2 cellular contexts compared by ENCODE assay signal in the genomic region with DNA sequence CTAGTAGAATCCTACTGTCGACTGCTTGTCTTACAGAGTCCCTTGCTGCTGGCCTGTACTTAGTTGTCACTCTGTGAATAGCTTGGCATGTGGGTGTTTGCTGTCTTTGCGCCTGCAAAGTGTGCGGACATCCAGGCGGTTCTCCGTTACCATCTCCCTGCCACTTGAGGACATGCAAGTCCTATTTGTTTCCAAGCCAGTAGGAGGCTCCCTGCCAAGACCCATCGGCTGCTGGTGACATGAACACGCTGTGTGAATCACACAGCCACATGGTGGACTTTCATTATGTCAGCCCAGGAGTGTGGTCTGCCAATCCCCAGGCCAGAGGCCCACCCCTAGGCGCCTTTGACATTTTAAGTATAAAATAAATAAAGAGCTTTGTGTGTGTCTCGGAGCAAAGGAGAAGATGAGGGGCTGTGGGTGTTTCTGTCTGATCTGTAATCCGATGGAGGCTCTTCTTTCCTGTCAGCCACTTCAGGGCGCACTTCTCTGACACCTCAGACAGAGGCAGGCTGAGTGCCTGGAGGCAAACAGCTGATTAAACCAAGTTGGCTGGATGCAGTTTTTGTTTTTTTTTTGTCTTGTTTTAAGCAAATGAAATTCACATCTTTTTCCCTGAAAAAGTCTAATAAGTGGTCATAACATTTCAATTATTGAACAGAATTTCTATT.
TF ChIP-seq lines count a peak whose summit lies in the region.

No MANE protein-coding gene starts in this region.

TF ChIP-seq in endothelial cell of umbilical vein, 7 proteins besides CTCF, POLR2A, EP300 and RAD21:
- TF ChIP-seq FOS (IDR thresholded peaks at IDR 0.05; ENCODE audit: borderline replicate concordance, insufficient read depth, low read length) (no peak), JUN (IDR thresholded peaks at IDR 0.05; ENCODE audit: borderline replicate concordance, insufficient read depth, insufficient read length, low read depth) (no peak), GATA2 (IDR thresholded peaks at IDR 0.05; ENCODE audit: insufficient read depth, insufficient read length, low read depth, low read length) (no peak), EZH2 (IDR thresholded peaks at IDR 0.05; ENCODE audit: borderline replicate concordance, low read depth, low read length, severe bottlenecking) (no peak), MYC (IDR thresholded peaks at IDR 0.05; ENCODE audit: low read depth, low read length) (no peak), POLR2AphosphoS5 (IDR thresholded peaks at IDR 0.05; ENCODE audit: insufficient read depth, low read depth, low read length) (no peak)
- TF ChIP-seq, protein P1, sequence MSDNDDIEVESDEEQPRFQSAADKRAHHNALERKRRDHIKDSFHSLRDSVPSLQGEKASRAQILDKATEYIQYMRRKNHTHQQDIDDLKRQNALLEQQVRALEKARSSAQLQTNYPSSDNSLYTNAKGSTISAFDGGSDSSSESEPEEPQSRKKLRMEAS (IDR thresholded peaks at IDR 0.05; ENCODE audit: insufficient read depth, insufficient read length) = no peak

TF ChIP-seq in neural cell, 6 proteins besides CTCF, POLR2A, EP300 and RAD21:
- TF ChIP-seq TAF1 (IDR thresholded peaks at IDR 0.05; ENCODE audit: low read depth) = no peak
- TF ChIP-seq MXI1 (conservative IDR thresholded peaks at IDR 0.05; ENCODE audit: poor library complexity, severe bottlenecking) = no peak
- TF ChIP-seq EZH2 (IDR thresholded peaks at IDR 0.05; ENCODE audit: borderline replicate concordance, insufficient read depth, low read length, poor library complexity, severe bottlenecking) = no peak
- TF ChIP-seq, protein P2, sequence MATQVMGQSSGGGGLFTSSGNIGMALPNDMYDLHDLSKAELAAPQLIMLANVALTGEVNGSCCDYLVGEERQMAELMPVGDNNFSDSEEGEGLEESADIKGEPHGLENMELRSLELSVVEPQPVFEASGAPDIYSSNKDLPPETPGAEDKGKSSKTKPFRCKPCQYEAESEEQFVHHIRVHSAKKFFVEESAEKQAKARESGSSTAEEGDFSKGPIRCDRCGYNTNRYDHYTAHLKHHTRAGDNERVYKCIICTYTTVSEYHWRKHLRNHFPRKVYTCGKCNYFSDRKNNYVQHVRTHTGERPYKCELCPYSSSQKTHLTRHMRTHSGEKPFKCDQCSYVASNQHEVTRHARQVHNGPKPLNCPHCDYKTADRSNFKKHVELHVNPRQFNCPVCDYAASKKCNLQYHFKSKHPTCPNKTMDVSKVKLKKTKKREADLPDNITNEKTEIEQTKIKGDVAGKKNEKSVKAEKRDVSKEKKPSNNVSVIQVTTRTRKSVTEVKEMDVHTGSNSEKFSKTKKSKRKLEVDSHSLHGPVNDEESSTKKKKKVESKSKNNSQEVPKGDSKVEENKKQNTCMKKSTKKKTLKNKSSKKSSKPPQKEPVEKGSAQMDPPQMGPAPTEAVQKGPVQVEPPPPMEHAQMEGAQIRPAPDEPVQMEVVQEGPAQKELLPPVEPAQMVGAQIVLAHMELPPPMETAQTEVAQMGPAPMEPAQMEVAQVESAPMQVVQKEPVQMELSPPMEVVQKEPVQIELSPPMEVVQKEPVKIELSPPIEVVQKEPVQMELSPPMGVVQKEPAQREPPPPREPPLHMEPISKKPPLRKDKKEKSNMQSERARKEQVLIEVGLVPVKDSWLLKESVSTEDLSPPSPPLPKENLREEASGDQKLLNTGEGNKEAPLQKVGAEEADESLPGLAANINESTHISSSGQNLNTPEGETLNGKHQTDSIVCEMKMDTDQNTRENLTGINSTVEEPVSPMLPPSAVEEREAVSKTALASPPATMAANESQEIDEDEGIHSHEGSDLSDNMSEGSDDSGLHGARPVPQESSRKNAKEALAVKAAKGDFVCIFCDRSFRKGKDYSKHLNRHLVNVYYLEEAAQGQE (IDR thresholded peaks at IDR 0.05; ENCODE audit: borderline replicate concordance) = no peak
- TF ChIP-seq SMC3 (conservative IDR thresholded peaks at IDR 0.05; ENCODE audit: poor library complexity) = no peak
